In genomic region chr2:144162652-144163051, GRCh38 we compare ENCODE assay signal across 8 cellular contexts.
DNase-seq lines count a peak whose midpoint lies in the region; ATAC-seq and TF ChIP-seq lines count a peak whose summit lies in the region.

No MANE protein-coding gene starts in this region.

- no peaks in the 10 kb centered on the region for H3K36me3 ChIP-seq in HCT116 (ENCODE audit: control insufficient read depth in 1 of 2, insufficient read depth in 2 of 2, low read length in 2 of 2)
- no peaks in the 10 kb centered on the region for H3K36me3 ChIP-seq in Panc1 (ENCODE audit: control insufficient read depth, insufficient read depth, low read length)
- H3K36me3 ChIP-seq in trophoblast cell (ENCODE audit: control insufficient read depth in 1 of 2, insufficient read depth in 2 of 2, low read length in 2 of 2) = no peaks in the 10 kb centered on the region

- H3K27ac ChIP-seq in HCT116 (ENCODE audit: low read depth, low read length) (no peak overlapping the region), Panc1 (ENCODE audit: low read length) (no peak overlapping the region), trophoblast cell (ENCODE audit: low read depth, low read length) (no peak overlapping the region)

- no peak overlapping the region for H2BK5ac ChIP-seq in trophoblast cell (ENCODE audit: low read depth, low read length, poor library complexity)

- H3K79me1 ChIP-seq in trophoblast cell (ENCODE audit: low read length) = no peaks in the 10 kb centered on the region

- H3K23ac ChIP-seq in trophoblast cell (ENCODE audit: low read length) = no peak overlapping the region

- H2BK120ac ChIP-seq in trophoblast cell (ENCODE audit: insufficient read depth, low read length, poor library complexity) = no peak overlapping the region

- no peak overlapping the region for H2AK5ac ChIP-seq in trophoblast cell (ENCODE audit: low read length)

- H3K9me3 ChIP-seq in HCT116 (ENCODE audit: control insufficient read depth in 1 of 2, insufficient read depth in 1 of 2, low read depth in 1 of 2, low read length in 2 of 2) (no peaks in the 10 kb centered on the region), Panc1 (ENCODE audit: control insufficient read depth, insufficient read depth, low read depth, low read length) (no peaks in the 10 kb centered on the region), trophoblast cell (ENCODE audit: insufficient read depth, low read depth, low read length) (no peaks in the 10 kb centered on the region)

- CTCF ChIA-PET in HCT116 (lab: Charles Lee) (interaction anchor here (0.6 to 1.3 kb wide), 4 partner anchors 10 to 374 kb away, joined by 3 to 4 read pairs (median 3); no protein-coding TSS in a partner anchor), Panc1 (lab: Charles Lee) (no interaction called here)

- H2AFZ ChIP-seq in HCT116 (ENCODE audit: low read depth, low read length, poor library complexity, severe bottlenecking) (no peak overlapping the region), trophoblast cell (ENCODE audit: insufficient read depth, low read length, poor library complexity) (no peak overlapping the region)

- H4K20me1 ChIP-seq in HCT116 (ENCODE audit: insufficient read depth) = no peaks in the 10 kb centered on the region

- H2BK12ac ChIP-seq in trophoblast cell (ENCODE audit: low read length) = no peak overlapping the region

- H3K4me1 ChIP-seq in HCT116 (ENCODE audit: control insufficient read depth in 1 of 2, insufficient read depth in 2 of 2, low read length in 2 of 2) (no peaks in the 10 kb centered on the region), Panc1 (ENCODE audit: control insufficient read depth, insufficient read depth, low read length) (no peaks in the 10 kb centered on the region), trophoblast cell (ENCODE audit: control insufficient read depth in 1 of 2, insufficient read depth in 2 of 2, low read length in 2 of 2) (no peaks in the 10 kb centered on the region)

- no peak overlapping the region for H3K4ac ChIP-seq in trophoblast cell (ENCODE audit: low read depth, low read length)

- BruUV-seq in HCT116 (replicated peaks; lab: Mats Ljungman, UMichigan) (no TSS peak), Panc1 (replicated peaks; lab: Mats Ljungman, UMichigan) (no TSS peak)

- H4K91ac ChIP-seq in trophoblast cell (ENCODE audit: low read depth, low read length) = no peak overlapping the region

- H3K79me2 ChIP-seq in HCT116 (ENCODE audit: insufficient read depth, low read length) (no peaks in the 10 kb centered on the region), trophoblast cell (ENCODE audit: control insufficient read depth, insufficient read depth, low read length, poor library complexity) (no peaks in the 10 kb centered on the region)

- TF ChIP-seq RAD21 in HCT116 (IDR thresholded peaks at IDR 0.05; ENCODE audit: low read depth) = peak; percentile 77

- H3K9me2 ChIP-seq in HCT116 (ENCODE audit: insufficient read depth) = peaks cover 8% of the 10 kb centered on the region

- no CpG with 5 or more reads among the region's 5 CpGs for WGBS in trophoblast cell (ENCODE audit: extremely low coverage, insufficient coverage, insufficient read length)

- H3K14ac ChIP-seq in trophoblast cell (ENCODE audit: low read length) = no peak overlapping the region

- peak; percentile 38 to 77 (median 67); a peak in 5 of 6 replicates for TF ChIP-seq CTCF in HCT116 (IDR thresholded peaks at IDR 0.05 in 2 of 3, conservative IDR thresholded peaks at IDR 0.05 in 1 of 3; ENCODE audit: borderline replicate concordance in 1 of 3, insufficient read depth in 1 of 3, low read depth in 2 of 3, low read length in 2 of 3)
- TF ChIP-seq CTCF in Panc1 (IDR thresholded peaks at IDR 0.05) = peak; percentile 53

- in situ Hi-C loops in Panc1 (cut with HindIII; ENCODE audit: low pct_unique_long_range_greater_than_20kb, low sequenced_read_pairs) = no loop called here

- H3K4me2 ChIP-seq in HCT116 (ENCODE audit: low read length) = no peak overlapping the region
- no peak overlapping the region for H3K4me2 ChIP-seq in trophoblast cell (ENCODE audit: low read length)

- H4K12ac ChIP-seq in trophoblast cell (ENCODE audit: low read depth, low read length) = no peak overlapping the region

- POLR2A ChIA-PET in HCT116 (lab: Charles Lee) = no interaction called here
- POLR2A ChIA-PET in Panc1 (lab: Charles Lee) = no interaction called here

- ATAC-seq in HCT116 (peak; percentile 93), Panc1 (no peak), sciatic nerve (no peak)

- H3K27me3 ChIP-seq in HCT116 (ENCODE audit: insufficient read depth, low read length) (no peaks in the 10 kb centered on the region), Panc1 (ENCODE audit: control insufficient read depth, insufficient read depth, low read length) (no peaks in the 10 kb centered on the region), trophoblast cell (ENCODE audit: insufficient read depth, low read length) (no peaks in the 10 kb centered on the region)

- RAD21 ChIA-PET in HCT116 (lab: Charles Lee; ENCODE audit: low non-redundant PET in 1 of 2, low total read pairs in 2 of 2, uncharacterized antibody in 2 of 2, unreplicated experiment in 2 of 2) = no interaction called here

- no peak overlapping the region for H3K9ac ChIP-seq in HCT116 (ENCODE audit: low read length)
- no peak overlapping the region for H3K9ac ChIP-seq in trophoblast cell (ENCODE audit: low read length)

- H3K4me3 ChIP-seq in HCT116 (replicated peaks in 1 of 2; ENCODE audit: low read depth in 1 of 2, low read length in 2 of 2) (no peak overlapping the region), Panc1 (ENCODE audit: low read depth in 2 of 2, low read length in 2 of 2) (no peak overlapping the region), trophoblast cell (ENCODE audit: low read depth, low read length) (no peak overlapping the region)

- DNase-seq in NCI-H1092 treated with DMSO at 0.1 percent for 48 hours (lab: John Stamatoyannopoulos, UW) = peak; percentile 2
- DNase-seq in NCI-H1092 (lab: John Stamatoyannopoulos, UW) = no peak
- peak; percentile 7 for DNase-seq in HCT116 (ENCODE audit: low read depth, low spot score)
- DNase-seq in Panc1 (ENCODE audit: low read depth, low spot score) = no peak
- peak; percentile 23 for DNase-seq in central memory CD4-positive, alpha-beta T cell
- peak; percentile 9 to 28 for DNase-seq in trophoblast cell
- DNase-seq in medulla oblongata (ENCODE audit: extremely low spot score) = no peak
- DNase-seq in sciatic nerve (ENCODE audit: low spot score) = no peak

- no peak overlapping the region for H4K8ac ChIP-seq in trophoblast cell (ENCODE audit: low read depth, low read length)

- no peak overlapping the region for H3K18ac ChIP-seq in trophoblast cell (ENCODE audit: low read length)

- intact Hi-C loops in HCT116 (cut with micrococcal nuclease) = loop anchor here (2.0 kb wide), 1 partner anchor 1590 kb away; no protein-coding TSS in a partner anchor
- intact Hi-C loops in Panc1 (cut with micrococcal nuclease; ENCODE audit: unreplicated experiment) = no loop called here
- intact Hi-C loops in sciatic nerve (cut with DNase I) = no loop called here

- TF ChIP-seq POLR2A in HCT116 (IDR thresholded peaks at IDR 0.05; ENCODE audit: borderline replicate concordance, extremely low read depth, insufficient read depth, insufficient read length) = no peak

TF ChIP-seq in HCT116, 20 proteins besides CTCF, POLR2A, EP300 and RAD21:
- TF ChIP-seq CEBPB (IDR thresholded peaks at IDR 0.05; ENCODE audit: low read depth) (peak; percentile 72), SRF (IDR thresholded peaks at IDR 0.05; ENCODE audit: low read depth) (no peak), JUND (IDR thresholded peaks at IDR 0.05) (no peak), REST (IDR thresholded peaks at IDR 0.05; ENCODE audit: low read depth) (no peak)

Comparison
In these comparisons a context has a peak if more than half of its experiments do, and no peak if none do; other contexts are left out.
1. DNase-seq: peak in NCI-H1092 treated with DMSO at 0.1 percent for 48 hours (single experiment), HCT116 (single experiment), central memory CD4-positive, alpha-beta T cell (single experiment) and trophoblast cell (2 of 2); none in NCI-H1092 (single experiment), Panc1 (single experiment), medulla oblongata (single experiment) and sciatic nerve (single experiment).